Comparison of ENCODE assay signal across 8 cellular contexts in the genomic region with DNA sequence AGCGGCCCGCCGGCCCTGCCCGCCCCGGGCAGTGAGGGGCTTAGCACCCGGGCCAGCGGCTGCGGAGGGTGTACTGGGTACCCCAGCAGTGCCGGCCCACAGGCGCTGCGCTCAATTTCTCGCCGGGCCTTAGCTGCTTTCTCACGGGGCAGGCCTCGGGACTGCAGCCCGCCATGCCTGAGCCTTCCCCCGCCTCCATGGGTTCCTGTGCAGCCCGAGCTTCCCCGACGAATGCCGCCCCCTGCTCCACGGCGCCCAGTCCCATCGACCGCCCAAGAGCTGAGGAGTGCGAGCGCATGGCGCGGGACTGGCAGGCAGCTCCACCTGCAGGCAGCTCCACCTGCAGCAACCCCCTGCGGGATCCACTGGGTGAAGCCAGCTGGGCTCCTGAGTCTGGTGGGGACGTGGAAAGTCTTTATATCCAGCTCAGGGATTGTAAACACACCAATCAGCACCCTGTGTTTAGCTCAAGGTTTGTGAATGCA. TPM values are rescaled to one million over a fixed set of nuclear protein-coding genes. Genes with fewer than 3 reads are reported as not detected.
DNase-seq lines count a peak whose midpoint lies in the region; ATAC-seq and TF ChIP-seq lines count a peak whose summit lies in the region.
"Not testable (repeated sequence)": the region's sequence is repeated elsewhere in the genome, so short reads cannot be mapped to it uniquely, and the experiment has no call there.
"Had no signal": no experiment of that assay in that cellular context is flagged by ENCODE, and none has a peak within 500 bp of the region (broad histone marks: within the 10 kb centered on the region; RNA-seq: fewer than 3 reads in every experiment).

No MANE protein-coding gene starts in this region.

- H3K9me3 ChIP-seq in lower lobe of right lung = not testable (repeated sequence)

- not testable (repeated sequence) for H3K27me3 ChIP-seq in lower lobe of right lung (ENCODE audit: low read depth)

- H3K27ac ChIP-seq in lower lobe of right lung = not testable (repeated sequence)

- H3K36me3 ChIP-seq in lower lobe of right lung = not testable (repeated sequence)

- intact Hi-C loops in lower lobe of right lung (cut with DNase I) = not testable (repeated sequence)

- H3K27me3 Mint-ChIP-seq in WTC11 (ENCODE audit: low read depth) = not testable (repeated sequence)

- H3K4me1 ChIP-seq in lower lobe of right lung = not testable (repeated sequence)

- H3K27ac Mint-ChIP-seq in WTC11 = not testable (repeated sequence)

- CTCF ChIA-PET in WTC11 (lab: Charles Lee) = interaction anchor here (0.6 to 2.5 kb wide), 14 partner anchors 10 to 435 kb away, joined by 3 to 14 read pairs (median 4); no protein-coding TSS in a partner anchor

- not testable (repeated sequence) for TF ChIP-seq CTCF in WTC11 (IDR thresholded peaks at IDR 0.05)
- peak; percentile 47 for TF ChIP-seq CTCF in epithelial cell of esophagus (IDR thresholded peaks at IDR 0.05; ENCODE audit: insufficient read depth, low read depth, low read length, missing control alignments)
- TF ChIP-seq CTCF in lower lobe of right lung (IDR thresholded peaks at IDR 0.05) = peak; percentile 35

- H3K4me1 Mint-ChIP-seq in WTC11 = peaks cover 17% of the 10 kb centered on the region

- H3K4me3 ChIP-seq in epithelial cell of esophagus (ENCODE audit: low read length) = not testable (repeated sequence)
- peak overlapping the region; percentile 43 for H3K4me3 ChIP-seq in lower lobe of right lung

- H3K4me3 Mint-ChIP-seq in WTC11 = peak overlapping the region; percentile 51

- ATAC-seq in GM19023 (IDR thresholded peaks at IDR 0.05; ENCODE audit: unreplicated experiment) = peak; percentile 57
- ATAC-seq in WTC11 = peak; percentile 65
- ATAC-seq in lower lobe of right lung = peak; percentile 48 to 89

- H3K9me3 Mint-ChIP-seq in WTC11 = peaks cover 18% of the 10 kb centered on the region

- peak; percentile 35 to 59 for DNase-seq in Kasumi-1 (lab: John Stamatoyannopoulos, UW)
- DNase-seq in WTC11 (ENCODE audit: low spot score) = peak; percentile 82
- DNase-seq in activated T-helper 9 cell treated with anti-CD3 and anti-CD28 coated beads, Interleukin-2, amount 50 U/mL, for 16 hours (ENCODE audit: low read depth) = peak; percentile 22
- peak; percentile 57 for DNase-seq in epithelial cell of esophagus (ENCODE audit: low read depth)
- DNase-seq in lower lobe of right lung = peak; percentile 72
- peak; percentile 66 for DNase-seq in stimulated activated CD4-positive, alpha-beta T cell treated with anti-CD3 and anti-CD28 coated beads, Interleukin-15, amount 100 ng/mL, for 24 hours

- POLR2A ChIA-PET in WTC11 (lab: Charles Lee) = interaction anchor here (0.6 to 1.7 kb wide), 2 partner anchors 18 to 43 kb away, joined by 3 to 4 read pairs; no protein-coding TSS in a partner anchor

- H3K36me3 Mint-ChIP-seq in WTC11 = peaks cover 27% of the 10 kb centered on the region

TF ChIP-seq in WTC11, 78 proteins besides CTCF, POLR2A, EP300 and RAD21 (continues in another document):
- peak; percentile 84 for TF ChIP-seq NFATC4 (CRISPR knock-in tag; IDR thresholded peaks at IDR 0.05)
- TF ChIP-seq ZNF425 (CRISPR knock-in tag; conservative IDR thresholded peaks at IDR 0.05) = 0 out of 2 replicates have a peak, but pooled peaks have one; percentile 20
- TF ChIP-seq ZNF671 (CRISPR knock-in tag; IDR thresholded peaks at IDR 0.05) = peak; percentile 64; the same call in 1 of the 2 replicates
- peak; percentile 84; the same call in 1 of the 2 replicates for TF ChIP-seq MAX (CRISPR knock-in tag; IDR thresholded peaks at IDR 0.05)
- 0 out of 2 replicates have a peak, but pooled peaks have one; percentile 52 for TF ChIP-seq ATF1 (CRISPR knock-in tag; IDR thresholded peaks at IDR 0.05)
- peak; percentile 54; the same call in 1 of the 2 replicates for TF ChIP-seq ETV6 (CRISPR knock-in tag; IDR thresholded peaks at IDR 0.05)
- TF ChIP-seq, protein P1, sequence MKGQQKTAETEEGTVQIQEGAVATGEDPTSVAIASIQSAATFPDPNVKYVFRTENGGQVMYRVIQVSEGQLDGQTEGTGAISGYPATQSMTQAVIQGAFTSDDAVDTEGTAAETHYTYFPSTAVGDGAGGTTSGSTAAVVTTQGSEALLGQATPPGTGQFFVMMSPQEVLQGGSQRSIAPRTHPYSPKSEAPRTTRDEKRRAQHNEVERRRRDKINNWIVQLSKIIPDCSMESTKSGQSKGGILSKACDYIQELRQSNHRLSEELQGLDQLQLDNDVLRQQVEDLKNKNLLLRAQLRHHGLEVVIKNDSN (CRISPR knock-in tag; IDR thresholded peaks at IDR 0.05) = 0 out of 2 replicates have a peak, but pooled peaks have one; percentile 21
- peak; percentile 63; the same call in 1 of the 2 replicates for TF ChIP-seq FOXP1 (CRISPR knock-in tag; IDR thresholded peaks at IDR 0.05; ENCODE audit: borderline replicate concordance)
- peak; percentile 76; the same call in 1 of the 2 replicates for TF ChIP-seq TEAD1 (CRISPR knock-in tag; IDR thresholded peaks at IDR 0.05)
- 0 out of 2 replicates have a peak, but pooled peaks have one; percentile 15 for TF ChIP-seq GABPB1 (CRISPR knock-in tag; IDR thresholded peaks at IDR 0.05)
- TF ChIP-seq, protein P2, sequence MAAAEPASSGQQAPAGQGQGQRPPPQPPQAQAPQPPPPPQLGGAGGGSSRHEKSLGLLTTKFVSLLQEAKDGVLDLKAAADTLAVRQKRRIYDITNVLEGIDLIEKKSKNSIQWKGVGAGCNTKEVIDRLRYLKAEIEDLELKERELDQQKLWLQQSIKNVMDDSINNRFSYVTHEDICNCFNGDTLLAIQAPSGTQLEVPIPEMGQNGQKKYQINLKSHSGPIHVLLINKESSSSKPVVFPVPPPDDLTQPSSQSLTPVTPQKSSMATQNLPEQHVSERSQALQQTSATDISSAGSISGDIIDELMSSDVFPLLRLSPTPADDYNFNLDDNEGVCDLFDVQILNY (CRISPR knock-in tag; IDR thresholded peaks at IDR 0.05) = 0 out of 2 replicates have a peak, but pooled peaks have one; percentile 23
- TF ChIP-seq, protein P3, sequence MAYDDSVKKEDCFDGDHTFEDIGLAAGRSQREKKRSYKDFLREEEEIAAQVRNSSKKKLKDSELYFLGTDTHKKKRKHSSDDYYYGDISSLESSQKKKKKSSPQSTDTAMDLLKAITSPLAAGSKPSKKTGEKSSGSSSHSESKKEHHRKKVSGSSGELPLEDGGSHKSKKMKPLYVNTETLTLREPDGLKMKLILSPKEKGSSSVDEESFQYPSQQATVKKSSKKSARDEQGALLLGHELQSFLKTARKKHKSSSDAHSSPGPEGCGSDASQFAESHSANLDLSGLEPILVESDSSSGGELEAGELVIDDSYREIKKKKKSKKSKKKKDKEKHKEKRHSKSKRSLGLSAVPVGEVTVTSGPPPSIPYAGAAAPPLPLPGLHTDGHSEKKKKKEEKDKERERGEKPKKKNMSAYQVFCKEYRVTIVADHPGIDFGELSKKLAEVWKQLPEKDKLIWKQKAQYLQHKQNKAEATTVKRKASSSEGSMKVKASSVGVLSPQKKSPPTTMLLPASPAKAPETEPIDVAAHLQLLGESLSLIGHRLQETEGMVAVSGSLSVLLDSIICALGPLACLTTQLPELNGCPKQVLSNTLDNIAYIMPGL (CRISPR knock-in tag; IDR thresholded peaks at IDR 0.05) = peak; percentile 50; the same call in 1 of the 2 replicates
- 0 out of 2 replicates have a peak, but pooled peaks have one; percentile 71 for TF ChIP-seq CBFB (CRISPR knock-in tag; IDR thresholded peaks at IDR 0.05; ENCODE audit: low read depth)
- TF ChIP-seq PRRX2 (CRISPR knock-in tag; IDR thresholded peaks at IDR 0.05) = 0 out of 2 replicates have a peak, but pooled peaks have one; percentile 35
- 0 out of 2 replicates have a peak, but pooled peaks have one; percentile 37 for TF ChIP-seq MYBL2 (CRISPR knock-in tag; IDR thresholded peaks at IDR 0.05)
- peak; percentile 45; the same call in 1 of the 2 replicates for TF ChIP-seq ZNF416 (CRISPR knock-in tag; IDR thresholded peaks at IDR 0.05)

RNA-seq across cellular contexts. Expression of gene CCR4, which starts 48.5 kb away (rescaled TPM):
- 0.11 to 0.22 TPM (median 0.11 TPM) in 3 replicates for total RNA-seq in WTC11 (2021)
- 0.92 TPM for total RNA-seq in lower lobe of right lung
- total RNA-seq: IMR-90 had no signal

Comparison
In these comparisons a context has a peak if more than half of its experiments do, and no peak if none do; other contexts are left out.
1. DNase-seq: peak in every context shown above with its lines; median percentile 82 in WTC11; 72 in lower lobe of right lung; 66 in stimulated activated CD4-positive, alpha-beta T cell treated with anti-CD3 and anti-CD28 coated beads, Interleukin-15, amount 100 ng/mL, for 24 hours; 57 in epithelial cell of esophagus; 47 in Kasumi-1; 22 in activated T-helper 9 cell treated with anti-CD3 and anti-CD28 coated beads, Interleukin-2, amount 50 U/mL, for 16 hours.